ENCODE assay signal across 1 cellular context in genomic region chr1:160438320-160438918, GRCh38.
TF ChIP-seq lines count a peak whose summit lies in the region.

No MANE protein-coding gene starts in this region.

TF ChIP-seq in H1, 55 proteins besides CTCF, POLR2A, EP300 and RAD21:
- TF ChIP-seq KDM4A (IDR thresholded peaks at IDR 0.05; ENCODE audit: low read depth, low read length, severe bottlenecking) (no peak), NRF1 (IDR thresholded peaks at IDR 0.05; ENCODE audit: low read depth, low read length) (no peak), CHD2 (IDR thresholded peaks at IDR 0.05; ENCODE audit: low read length) (no peak), HDAC2 (IDR thresholded peaks at IDR 0.05; ENCODE audit: borderline replicate concordance in 1 of 2, low read depth in 2 of 2, low read length in 2 of 2) (no peak), EGR1 (IDR thresholded peaks at IDR 0.05; ENCODE audit: borderline replicate concordance, low read depth, low read length) (no peak), MAFK (IDR thresholded peaks at IDR 0.05; ENCODE audit: low read depth, low read length) (no peak), SP1 (IDR thresholded peaks at IDR 0.05; ENCODE audit: low read depth, low read length) (no peak), TAF1 (IDR thresholded peaks at IDR 0.05; ENCODE audit: low read depth, low read length) (no peak), USF2 (IDR thresholded peaks at IDR 0.05; ENCODE audit: low read length) (no peak), CHD1 (IDR thresholded peaks at IDR 0.05; ENCODE audit: low read depth, low read length) (no peak), SIRT6 (IDR thresholded peaks at IDR 0.05; ENCODE audit: low read length) (no peak), TAF7 (optimal IDR thresholded peaks at IDR 0.05; ENCODE audit: borderline replicate concordance, low read depth, low read length) (no peak), TEAD4 (IDR thresholded peaks at IDR 0.05; ENCODE audit: low read depth, low read length) (no peak), RXRA (IDR thresholded peaks at IDR 0.05; ENCODE audit: insufficient read depth, low read depth, low read length) (no peak), POLR2AphosphoS5 (IDR thresholded peaks at IDR 0.05; ENCODE audit: low read depth, low read length) (no peak)
